ENCODE assay signal across 18 cellular contexts in genomic region chr5:37539459-37539858, GRCh38.
DNase-seq lines count a peak whose midpoint lies in the region; ATAC-seq, FAIRE-seq and TF ChIP-seq lines count a peak whose summit lies in the region.
"Had no signal": no experiment of that assay in that cellular context is flagged by ENCODE, and none has a peak within 500 bp of the region (broad histone marks: within the 10 kb centered on the region; RNA-seq: fewer than 3 reads in every experiment).

No MANE protein-coding gene starts in this region.

- H3K4me2 ChIP-seq in MM.1S (ENCODE audit: low read depth, low read length) = no peak overlapping the region
- H3K4me2 ChIP-seq: A549, BLaER1 had no signal

- no peaks in the 10 kb centered on the region for H3K36me3 Mint-ChIP-seq in WTC11

- no peaks in the 10 kb centered on the region for H3K27me3 Mint-ChIP-seq in WTC11 (ENCODE audit: low read depth)
- H3K27me3 Mint-ChIP-seq: CD4-positive, alpha-beta memory T cell; IgD-negative memory B cell had no signal

- H2AFZ ChIP-seq in MM.1S (ENCODE audit: low read length) = no peak overlapping the region
- H2AFZ ChIP-seq: GM23248 had no signal

- H4K20me1 ChIP-seq in MM.1S (ENCODE audit: insufficient read depth, low read length) = no peaks in the 10 kb centered on the region
- H4K20me1 ChIP-seq: BLaER1 had no signal

- H3K4me3 Mint-ChIP-seq in WTC11 = no peak overlapping the region
- H3K4me3 Mint-ChIP-seq: CD14-positive monocyte; CD4-positive, alpha-beta memory T cell; HFFc6; IgD-negative memory B cell had no signal

- H3K9me3 ChIP-seq in MM.1S (replicated peaks; ENCODE audit: insufficient read depth, low read length) = no peaks in the 10 kb centered on the region
- H3K9me3 ChIP-seq: A549, BLaER1 had no signal

- no peaks in the 10 kb centered on the region for H3K36me3 ChIP-seq in MM.1S (replicated peaks; ENCODE audit: insufficient read depth, low read length)

- H3K9ac ChIP-seq in MM.1S (ENCODE audit: low read length) = no peak overlapping the region
- H3K9ac ChIP-seq: BLaER1, GM23248 had no signal

- H3K4me3 ChIP-seq in MM.1S (ENCODE audit: low read length) = no peak overlapping the region
- H3K4me3 ChIP-seq: A549, BLaER1, GM23248 had no signal

- no peaks in the 10 kb centered on the region for H3K9me2 ChIP-seq in MM.1S (replicated peaks; ENCODE audit: insufficient read depth, low read length)

- CTCF ChIA-PET in WTC11 (lab: Charles Lee) = interaction anchor here (1.0 kb wide), 1 partner anchor 15 kb away, joined by 3 read pairs; no protein-coding TSS in a partner anchor

- H3K27me3 ChIP-seq in foreskin keratinocyte (no peaks in the 10 kb centered on the region), MM.1S (replicated peaks; ENCODE audit: insufficient read depth, low read length) (no peaks in the 10 kb centered on the region)
- H3K27me3 ChIP-seq: BLaER1 had no signal

- H3K9me3 Mint-ChIP-seq in WTC11 = 0 out of 2 replicates have a peak, but pooled peaks cover 3% of the 10 kb centered on the region
- H3K9me3 Mint-ChIP-seq: CD4-positive, alpha-beta memory T cell; HFFc6; IgD-negative memory B cell had no signal

- peaks cover 15% of the 10 kb centered on the region for H3K4me1 ChIP-seq in foreskin keratinocyte
- no peaks in the 10 kb centered on the region for H3K4me1 ChIP-seq in MM.1S (ENCODE audit: low read length)
- H3K4me1 ChIP-seq: A549, BLaER1 had no signal

- FAIRE-seq in H54 (lab: Jason Lieb, UNC) = peak; percentile 36
- FAIRE-seq: A549, HepG2 had no signal

- DNase-seq in H54 (ENCODE audit: insufficient read length, low spot score) (no peak), WTC11 (ENCODE audit: low spot score) (no peak), foreskin keratinocyte (peak; percentile 25 to 48), DMS114 treated with DMSO at 0.1 percent for 48 hours (lab: John Stamatoyannopoulos, UW; ENCODE audit: unreplicated experiment) (no peak), MM.1S (no peak)
- no peak for DNase-seq in activated effector memory CD4-positive, alpha-beta T cell treated with anti-CD3 and anti-CD28 coated beads, Interleukin-2, amount 50 U/mL, for 16 hours
- DNase-seq: CD4-positive, alpha-beta memory T cell; DMS79 treated with DMSO at 0.1 percent for 48 hours; GF-D8; GM23248; HCEC 1CT; HFFc6; KBM-7 had no signal

- peak overlapping the region; percentile 25; the same call in 1 of the 2 replicates for H3K27ac Mint-ChIP-seq in WTC11
- H3K27ac Mint-ChIP-seq: CD14-positive monocyte, HFFc6, IgD-negative memory B cell had no signal

- no peaks in the 10 kb centered on the region for H3K79me2 ChIP-seq in MM.1S (ENCODE audit: low read length)

- peaks cover 6% of the 10 kb centered on the region for H3K4me1 Mint-ChIP-seq in WTC11
- H3K4me1 Mint-ChIP-seq: CD14-positive monocyte had no signal

- POLR2A ChIA-PET in WTC11 (lab: Charles Lee) = no interaction called here

- ATAC-seq in WTC11 = no peak
- peak; percentile 62 for ATAC-seq in foreskin keratinocyte
- ATAC-seq: A549, HepG2 had no signal

- H3F3A ChIP-seq in MM.1S (ENCODE audit: insufficient read depth, low read length) = no peaks in the 10 kb centered on the region

- no peak overlapping the region for H3K27ac ChIP-seq in foreskin keratinocyte
- no peak overlapping the region for H3K27ac ChIP-seq in MM.1S (ENCODE audit: low read length)
- H3K27ac ChIP-seq: A549, BLaER1, GM23248 had no signal

- TF ChIP-seq POLR2A in H54 (IDR thresholded peaks at IDR 0.05; ENCODE audit: low read depth, low read length) = no peak

- TF ChIP-seq CTCF in WTC11 (IDR thresholded peaks at IDR 0.05) = no peak
- no peak for TF ChIP-seq CTCF in foreskin keratinocyte (conservative IDR thresholded peaks at IDR 0.05)
- TF ChIP-seq CTCF in MM.1S (IDR thresholded peaks at IDR 0.05; ENCODE audit: low read length) = no peak

TF ChIP-seq in WTC11, 78 proteins besides CTCF, POLR2A, EP300 and RAD21:
- TF ChIP-seq IRF2 (CRISPR knock-in tag; IDR thresholded peaks at IDR 0.05; ENCODE audit: borderline replicate concordance, low read depth) (no peak), ZNF671 (CRISPR knock-in tag; IDR thresholded peaks at IDR 0.05) (no peak), FOXK1 (CRISPR knock-in tag; IDR thresholded peaks at IDR 0.05) (no peak), ZNF121 (CRISPR knock-in tag; IDR thresholded peaks at IDR 0.05) (no peak), CREM (CRISPR knock-in tag; IDR thresholded peaks at IDR 0.05) (no peak), NR3C1 (CRISPR knock-in tag; conservative IDR thresholded peaks at IDR 0.05; ENCODE audit: low read depth) (no peak), OVOL2 (CRISPR knock-in tag; IDR thresholded peaks at IDR 0.05; ENCODE audit: borderline replicate concordance) (no peak), ZNF425 (CRISPR knock-in tag; conservative IDR thresholded peaks at IDR 0.05) (no peak), ATF6 (CRISPR knock-in tag; IDR thresholded peaks at IDR 0.05) (no peak)

Comparison
In these comparisons a context has a peak if more than half of its experiments do, and no peak if none do; other contexts are left out.
1. DNase-seq: peak in foreskin keratinocyte (2 of 2); none in H54 (single experiment), WTC11 (single experiment), DMS114 treated with DMSO at 0.1 percent for 48 hours (single experiment), MM.1S (single experiment) and activated effector memory CD4-positive, alpha-beta T cell treated with anti-CD3 and anti-CD28 coated beads, Interleukin-2, amount 50 U/mL, for 16 hours (single experiment).